ENCODE assay signal across 36 cellular contexts in genomic region chr2:13536941-13537340, GRCh38.
"Had no signal": no experiment of that assay in that cellular context is flagged by ENCODE, and none has a peak within 500 bp of the region (broad histone marks: within the 10 kb centered on the region; RNA-seq: fewer than 3 reads in every experiment).

No MANE protein-coding gene starts in this region.

- ATAC-seq: activated CD4-positive, alpha-beta T cell treated with anti-CD3 and anti-CD28 coated beads for 36 hours; activated CD8-positive, alpha-beta memory T cell treated with anti-CD3 and anti-CD28 coated beads, Interleukin-2, amount 10 ng/mL, durations not matched to agents 7 days and 5 days; activated CD8-positive, alpha-beta T cell treated with anti-CD3 and anti-CD28 coated beads, Interleukin-2, amount 10 ng/mL, durations not matched to agents 7 days and 5 days; activated naive CD8-positive, alpha-beta T cell treated with anti-CD3 and anti-CD28 coated beads, Interleukin-2, amount 50 U/mL, for 24 hours; esophagus mucosa; T-helper 17 cell had no signal

- H3K4me1 ChIP-seq: adrenal gland, breast epithelium had no signal

- H3K36me3 ChIP-seq: adrenal gland, cardiac muscle cell had no signal

- H3K9me3 ChIP-seq: adrenal gland, breast epithelium had no signal

- H3K4me3 Mint-ChIP-seq: activated CD4-positive, alpha-beta memory T cell treated with anti-CD3 and anti-CD28 coated beads for 36 hours; activated CD4-positive, alpha-beta T cell treated with anti-CD3 and anti-CD28 coated beads for 36 hours; activated CD4-positive, alpha-beta T cell treated with anti-CD3 and anti-CD28 coated beads, Interleukin-2, amount 10 ng/mL, durations not matched to agents 24 days and 14 days; activated CD8-positive, alpha-beta memory T cell treated with anti-CD3 and anti-CD28 coated beads, Interleukin-2, amount 10 ng/mL, durations not matched to agents 7 days and 5 days; activated CD8-positive, alpha-beta T cell treated with anti-CD3 and anti-CD28 coated beads, Interleukin-2, amount 10 ng/mL, durations not matched to agents 7 days and 5 days; activated naive CD4-positive, alpha-beta T cell treated with anti-CD3 and anti-CD28 coated beads for 36 hours; activated naive CD4-positive, alpha-beta T cell treated with anti-CD3 and anti-CD28 coated beads, Interleukin-2, amount 50 U/mL, for 24 hours; activated naive CD8-positive, alpha-beta T cell treated with anti-CD3 and anti-CD28 coated beads for 36 hours; activated naive CD8-positive, alpha-beta T cell treated with anti-CD3 and anti-CD28 coated beads, Interleukin-2, amount 50 U/mL, for 24 hours; activated T-helper 1 cell treated with anti-CD3 and anti-CD28 coated beads, Interleukin-12 subunit alpha, Interleukin-12 subunit beta, Interleukin-2, Interleukin-4 antibody, amounts not matched to agents 30 ng/mL and 10 ng/mL and 1 ng/mL, durations not matched to agents 14 hours and 24 hours and 36 hours; brain; central memory CD8-positive, alpha-beta T cell; dendritic cell treated with granulocyte-macrophage colony-stimulating factor and Interleukin-4, amounts not matched to agents 40 ng/mL and 50 ng/mL, for 4 days; endodermal cell; T-helper 17 cell; T-helper 2 cell treated with Interferon-gamma antibody and Interleukin-4, amounts not matched to agents 5 μg/mL and 100 μg/mL, for 36 hours had no signal

- FAIRE-seq: frontal cortex had no signal

- H3K9me3 Mint-ChIP-seq: activated CD4-positive, alpha-beta T cell treated with anti-CD3 and anti-CD28 coated beads, Interleukin-2, amount 10 ng/mL, durations not matched to agents 24 days and 14 days; activated naive CD4-positive, alpha-beta T cell treated with anti-CD3 and anti-CD28 coated beads, Interleukin-2, amount 50 U/mL, for 24 hours; activated naive CD8-positive, alpha-beta T cell treated with anti-CD3 and anti-CD28 coated beads for 36 hours; activated naive CD8-positive, alpha-beta T cell treated with anti-CD3 and anti-CD28 coated beads, Interleukin-2, amount 50 U/mL, for 24 hours; activated T-helper 2 cell treated with anti-CD3 and anti-CD28 coated beads, Interferon-gamma antibody, Interleukin-2, Interleukin-4, amounts not matched to agents 10 μg/mL and 5 μg/mL and 100 μg/mL, durations not matched to agents 14 hours and 24 hours and 36 hours; brain had no signal

- H3K27me3 Mint-ChIP-seq: activated CD4-positive, alpha-beta memory T cell treated with anti-CD3 and anti-CD28 coated beads for 36 hours; activated CD4-positive, alpha-beta T cell treated with anti-CD3 and anti-CD28 coated beads, Interleukin-2, amount 10 ng/mL, durations not matched to agents 24 days and 14 days; activated CD8-positive, alpha-beta memory T cell treated with anti-CD3 and anti-CD28 coated beads, Interleukin-2, amount 10 ng/mL, durations not matched to agents 7 days and 5 days; activated naive CD4-positive, alpha-beta T cell treated with anti-CD3 and anti-CD28 coated beads, Interleukin-2, amount 50 U/mL, for 24 hours; activated naive CD8-positive, alpha-beta T cell treated with anti-CD3 and anti-CD28 coated beads for 36 hours; activated naive CD8-positive, alpha-beta T cell treated with anti-CD3 and anti-CD28 coated beads, Interleukin-2, amount 50 U/mL, for 24 hours; central memory CD8-positive, alpha-beta T cell; dendritic cell treated with granulocyte-macrophage colony-stimulating factor and Interleukin-4, amounts not matched to agents 40 ng/mL and 50 ng/mL, for 4 days; T-helper 17 cell had no signal

- DNase-seq: activated CD4-positive, alpha-beta memory T cell treated with anti-CD3 and anti-CD28 coated beads for 36 hours; activated CD4-positive, alpha-beta T cell treated with anti-CD3 and anti-CD28 coated beads for 36 hours; activated CD4-positive, alpha-beta T cell treated with anti-CD3 and anti-CD28 coated beads, Interleukin-2, amount 10 ng/mL, durations not matched to agents 24 days and 14 days; activated CD4-positive, CD25-positive, alpha-beta regulatory T cell; activated CD4-positive, CD25-positive, alpha-beta regulatory T cell treated with anti-CD3 and anti-CD28 coated beads, Interleukin-2, amount 50 U/mL, for 72 hours; activated CD8-positive, alpha-beta memory T cell treated with anti-CD3 and anti-CD28 coated beads, Interleukin-2, amount 10 ng/mL, durations not matched to agents 7 days and 5 days; activated CD8-positive, alpha-beta memory T cell treated with anti-CD3 and anti-CD28 coated beads, Interleukin-2, amount 50 U/mL, for 4 hours; activated CD8-positive, alpha-beta T cell treated with anti-CD3 and anti-CD28 coated beads, Interleukin-2, amount 10 ng/mL, durations not matched to agents 7 days and 5 days; activated effector memory CD4-positive, alpha-beta T cell treated with anti-CD3 and anti-CD28 coated beads, Interleukin-2, amount 50 U/mL, for 16 hours; activated naive CD4-positive, alpha-beta T cell treated with anti-CD3 and anti-CD28 coated beads for 36 hours; activated naive CD8-positive, alpha-beta T cell treated with anti-CD3 and anti-CD28 coated beads for 36 hours; activated naive CD8-positive, alpha-beta T cell treated with anti-CD3 and anti-CD28 coated beads, Interleukin-2, amount 50 U/mL, for 24 hours; activated T-cell treated with anti-CD3 and anti-CD28 coated beads, Interleukin-2, amount 50 U/mL, for 1 hour; activated T-cell treated with anti-CD3 and anti-CD28 coated beads, Interleukin-2, amount 50 U/mL, for 48 hours; adrenal gland; amygdala; aorta; dorsolateral prefrontal cortex; effector memory CD4-positive, alpha-beta T cell; endodermal cell; foreskin fibroblast; head of caudate nucleus; T-helper 17 cell; T1000 had no signal

- H3K36me3 Mint-ChIP-seq: activated CD4-positive, alpha-beta memory T cell treated with anti-CD3 and anti-CD28 coated beads for 36 hours; activated CD8-positive, alpha-beta memory T cell treated with anti-CD3 and anti-CD28 coated beads, Interleukin-2, amount 10 ng/mL, durations not matched to agents 7 days and 5 days; activated naive CD4-positive, alpha-beta T cell treated with anti-CD3 and anti-CD28 coated beads, Interleukin-2, amount 50 U/mL, for 24 hours; activated naive CD8-positive, alpha-beta T cell treated with anti-CD3 and anti-CD28 coated beads for 36 hours; brain had no signal

- H3K27me3 ChIP-seq: adrenal gland, breast epithelium, cardiac muscle cell, dorsolateral prefrontal cortex had no signal

- H3K4me1 Mint-ChIP-seq: activated CD4-positive, alpha-beta T cell treated with anti-CD3 and anti-CD28 coated beads for 36 hours; activated CD4-positive, alpha-beta T cell treated with anti-CD3 and anti-CD28 coated beads, Interleukin-2, amount 10 ng/mL, durations not matched to agents 24 days and 14 days; activated CD8-positive, alpha-beta memory T cell treated with anti-CD3 and anti-CD28 coated beads, Interleukin-2, amount 10 ng/mL, durations not matched to agents 7 days and 5 days; activated naive CD4-positive, alpha-beta T cell treated with anti-CD3 and anti-CD28 coated beads, Interleukin-2, amount 50 U/mL, for 24 hours; activated naive CD8-positive, alpha-beta T cell treated with anti-CD3 and anti-CD28 coated beads for 36 hours; activated naive CD8-positive, alpha-beta T cell treated with anti-CD3 and anti-CD28 coated beads, Interleukin-2, amount 50 U/mL, for 24 hours; brain; central memory CD8-positive, alpha-beta T cell; T-helper 17 cell had no signal

- H3K27ac Mint-ChIP-seq: activated CD4-positive, alpha-beta memory T cell treated with anti-CD3 and anti-CD28 coated beads for 36 hours; activated CD4-positive, alpha-beta T cell treated with anti-CD3 and anti-CD28 coated beads for 36 hours; activated CD4-positive, alpha-beta T cell treated with anti-CD3 and anti-CD28 coated beads, Interleukin-2, amount 10 ng/mL, durations not matched to agents 24 days and 14 days; activated CD8-positive, alpha-beta memory T cell treated with anti-CD3 and anti-CD28 coated beads, Interleukin-2, amount 10 ng/mL, durations not matched to agents 7 days and 5 days; activated CD8-positive, alpha-beta T cell treated with anti-CD3 and anti-CD28 coated beads, Interleukin-2, amount 10 ng/mL, durations not matched to agents 7 days and 5 days; activated naive CD4-positive, alpha-beta T cell treated with anti-CD3 and anti-CD28 coated beads for 36 hours; activated naive CD4-positive, alpha-beta T cell treated with anti-CD3 and anti-CD28 coated beads, Interleukin-2, amount 50 U/mL, for 24 hours; activated naive CD8-positive, alpha-beta T cell treated with anti-CD3 and anti-CD28 coated beads for 36 hours; activated naive CD8-positive, alpha-beta T cell treated with anti-CD3 and anti-CD28 coated beads, Interleukin-2, amount 50 U/mL, for 24 hours; activated T-helper 1 cell treated with anti-CD3 and anti-CD28 coated beads, Interleukin-12 subunit alpha, Interleukin-12 subunit beta, Interleukin-2, Interleukin-4 antibody, amounts not matched to agents 30 ng/mL and 10 ng/mL and 1 ng/mL, durations not matched to agents 14 hours and 24 hours and 36 hours; activated T-helper 2 cell treated with anti-CD3 and anti-CD28 coated beads, Interferon-gamma antibody, Interleukin-2, Interleukin-4, amounts not matched to agents 10 μg/mL and 5 μg/mL and 100 μg/mL, durations not matched to agents 14 hours and 24 hours and 36 hours; brain; dendritic cell treated with granulocyte-macrophage colony-stimulating factor and Interleukin-4, amounts not matched to agents 40 ng/mL and 50 ng/mL, for 4 days; endodermal cell; T-helper 17 cell; T-helper 2 cell treated with Interferon-gamma antibody and Interleukin-4, amounts not matched to agents 5 μg/mL and 100 μg/mL, for 36 hours had no signal

- H3K4me3 ChIP-seq: adrenal gland, breast epithelium, cardiac muscle cell, coronary artery, dorsolateral prefrontal cortex had no signal

- H3K27ac ChIP-seq: adrenal gland, breast epithelium, cardiac muscle cell, coronary artery, dorsolateral prefrontal cortex had no signal
